19 cellular contexts compared by ENCODE assay signal in the genomic region with DNA sequence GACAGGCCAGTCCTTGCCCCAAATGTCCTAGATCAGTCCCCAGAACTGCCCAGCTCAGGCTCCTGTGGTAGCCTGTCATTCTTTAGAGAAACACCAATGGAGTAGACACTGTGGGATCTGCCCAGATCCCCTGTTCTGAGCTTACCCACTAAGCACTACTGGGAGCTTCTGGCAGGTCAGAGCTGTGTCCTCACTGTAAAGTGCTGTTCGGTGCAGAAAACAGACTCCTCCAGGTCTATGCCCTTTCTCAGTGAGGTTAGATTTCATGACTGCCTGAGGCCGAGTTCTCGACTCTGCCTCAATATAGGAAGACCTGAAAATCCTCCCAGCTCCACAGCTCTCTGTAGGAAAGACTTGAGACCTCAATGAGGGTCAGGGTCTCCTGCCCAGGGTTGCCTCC.
DNase-seq lines count a peak whose midpoint lies in the region; ATAC-seq and TF ChIP-seq lines count a peak whose summit lies in the region.
"Had no signal": no experiment of that assay in that cellular context is flagged by ENCODE, and none has a peak within 500 bp of the region (broad histone marks: within the 10 kb centered on the region; RNA-seq: fewer than 3 reads in every experiment).

No MANE protein-coding gene starts in this region.

- H3K27me3 Mint-ChIP-seq in activated T-cell treated with anti-CD3 and anti-CD28 coated beads, Interleukin-2, amount 50 U/mL, for 24 hours = no peaks in the 10 kb centered on the region
- H3K27me3 Mint-ChIP-seq in activated naive CD8-positive, alpha-beta T cell treated with anti-CD3 and anti-CD28 coated beads, Interleukin-2, amount 10 ng/mL, durations not matched to agents 7 days and 5 days = no peaks in the 10 kb centered on the region
- no peaks in the 10 kb centered on the region for H3K27me3 Mint-ChIP-seq in stimulated activated naive CD8-positive, alpha-beta T cell treated with anti-CD3 and anti-CD28 coated beads, Interleukin-15, amount 100 ng/mL, for 72 hours

- peak overlapping the region; percentile 65 for H3K4me2 ChIP-seq in Loucy (ENCODE audit: low read depth, low read length, poor library complexity, severe bottlenecking)
- H3K4me2 ChIP-seq: SK-N-SH had no signal

- no peak overlapping the region for H3K4me3 Mint-ChIP-seq in activated T-cell treated with anti-CD3 and anti-CD28 coated beads, Interleukin-2, amount 50 U/mL, for 24 hours
- peak overlapping the region; percentile 67 for H3K4me3 Mint-ChIP-seq in activated naive CD8-positive, alpha-beta T cell treated with anti-CD3 and anti-CD28 coated beads, Interleukin-2, amount 10 ng/mL, durations not matched to agents 7 days and 5 days
- peak overlapping the region in 1 of 2 donors; percentile 42 for H3K4me3 Mint-ChIP-seq in stimulated activated naive CD8-positive, alpha-beta T cell treated with anti-CD3 and anti-CD28 coated beads, Interleukin-15, amount 100 ng/mL, for 72 hours

- peak overlapping the region; percentile 85 for H3K27ac Mint-ChIP-seq in activated T-cell treated with anti-CD3 and anti-CD28 coated beads, Interleukin-2, amount 50 U/mL, for 24 hours
- H3K27ac Mint-ChIP-seq in activated naive CD8-positive, alpha-beta T cell treated with anti-CD3 and anti-CD28 coated beads, Interleukin-2, amount 10 ng/mL, durations not matched to agents 7 days and 5 days = peak overlapping the region; percentile 86
- peak overlapping the region; percentile 50 to 86 for H3K27ac Mint-ChIP-seq in stimulated activated naive CD8-positive, alpha-beta T cell treated with anti-CD3 and anti-CD28 coated beads, Interleukin-15, amount 100 ng/mL, for 72 hours

- peaks cover 3% of the 10 kb centered on the region; the same call in 1 of the 2 replicates for H3F3A ChIP-seq in Loucy (ENCODE audit: low read depth)

- no peak for TF ChIP-seq CTCF in Loucy (conservative IDR thresholded peaks at IDR 0.05; ENCODE audit: low read length)

- H3K9ac ChIP-seq in Loucy (ENCODE audit: low read depth, low read length, poor library complexity, severe bottlenecking) = no peak overlapping the region
- H3K9ac ChIP-seq: SK-N-SH had no signal

- H3K36me3 Mint-ChIP-seq in activated T-cell treated with anti-CD3 and anti-CD28 coated beads, Interleukin-2, amount 50 U/mL, for 24 hours (ENCODE audit: low read depth) = no peaks in the 10 kb centered on the region
- no peaks in the 10 kb centered on the region for H3K36me3 Mint-ChIP-seq in activated naive CD8-positive, alpha-beta T cell treated with anti-CD3 and anti-CD28 coated beads, Interleukin-2, amount 10 ng/mL, durations not matched to agents 7 days and 5 days

- H3K36me3 ChIP-seq in Loucy (ENCODE audit: insufficient read depth, low read length) = no peaks in the 10 kb centered on the region
- H3K36me3 ChIP-seq: thoracic aorta had no signal

- H3K4me1 ChIP-seq in Loucy (ENCODE audit: insufficient read depth, low read length, poor library complexity, severe bottlenecking) = peaks cover 77% of the 10 kb centered on the region
- H3K4me1 ChIP-seq: foreskin keratinocyte had no signal

- H3K4me3 ChIP-seq in Loucy (ENCODE audit: low read length, poor library complexity, severe bottlenecking) = peak overlapping the region; percentile 36
- H3K4me3 ChIP-seq: thoracic aorta had no signal

- no peak for DNase-seq in activated T-cell treated with anti-CD3 and anti-CD28 coated beads, Interleukin-2, amount 50 U/mL, for 24 hours
- no peak for DNase-seq in activated T-cell treated with anti-CD3 and anti-CD28 coated beads for 4 hours
- no peak for DNase-seq in activated naive CD8-positive, alpha-beta T cell treated with anti-CD3 and anti-CD28 coated beads, Interleukin-2, amount 10 ng/mL, durations not matched to agents 7 days and 5 days
- DNase-seq in stimulated activated naive CD8-positive, alpha-beta T cell treated with anti-CD3 and anti-CD28 coated beads, Interleukin-15, amount 100 ng/mL, for 72 hours = no peak
- no peak for DNase-seq in cerebellar cortex (ENCODE audit: low spot score)
- no peak for DNase-seq in COR-L47 (lab: John Stamatoyannopoulos, UW)
- DNase-seq: ACHN; activated effector memory CD4-positive, alpha-beta T cell treated with anti-CD3 and anti-CD28 coated beads, Interleukin-2, amount 50 U/mL, for 16 hours; cortex of kidney; EL; foreskin keratinocyte; hippocampal formation; mammary epithelial cell; NCI-H82; SK-N-SH; stimulated activated CD4-positive, alpha-beta T cell treated with anti-CD3 and anti-CD28 coated beads, Interleukin-4, amount 100 ng/mL, for 1 hour had no signal

- no peaks in the 10 kb centered on the region for H3K79me2 ChIP-seq in Loucy (ENCODE audit: insufficient read depth, low read length)

- H3K9me2 ChIP-seq in Loucy (replicated peaks; ENCODE audit: low read depth, low read length) = no peaks in the 10 kb centered on the region
- H3K9me2 ChIP-seq: SK-N-SH had no signal

- no peaks in the 10 kb centered on the region for H3K27me3 ChIP-seq in Loucy (ENCODE audit: insufficient read depth, low read length, poor library complexity, severe bottlenecking)

- H4K20me1 ChIP-seq in Loucy (ENCODE audit: insufficient read depth, low read length, poor library complexity, severe bottlenecking) = no peaks in the 10 kb centered on the region

- no peak for ATAC-seq in activated naive CD8-positive, alpha-beta T cell treated with anti-CD3 and anti-CD28 coated beads, Interleukin-2, amount 10 ng/mL, durations not matched to agents 7 days and 5 days (ENCODE audit: low read depth)
- ATAC-seq in stimulated activated naive CD8-positive, alpha-beta T cell treated with anti-CD3 and anti-CD28 coated beads, Interleukin-15, amount 100 ng/mL, for 72 hours = no peak
- ATAC-seq in GM19463 (IDR thresholded peaks at IDR 0.05; ENCODE audit: unreplicated experiment) = no peak
- ATAC-seq: foreskin keratinocyte had no signal

- peaks cover 93% of the 10 kb centered on the region for H3K4me1 Mint-ChIP-seq in activated T-cell treated with anti-CD3 and anti-CD28 coated beads, Interleukin-2, amount 50 U/mL, for 24 hours (ENCODE audit: low read depth)
- peaks cover 74% of the 10 kb centered on the region for H3K4me1 Mint-ChIP-seq in activated naive CD8-positive, alpha-beta T cell treated with anti-CD3 and anti-CD28 coated beads, Interleukin-2, amount 10 ng/mL, durations not matched to agents 7 days and 5 days
- peaks cover 89% of the 10 kb centered on the region for H3K4me1 Mint-ChIP-seq in stimulated activated naive CD8-positive, alpha-beta T cell treated with anti-CD3 and anti-CD28 coated beads, Interleukin-15, amount 100 ng/mL, for 72 hours

- H2AFZ ChIP-seq in Loucy (ENCODE audit: low read length) = no peak overlapping the region

- no peaks in the 10 kb centered on the region for H3K9me3 ChIP-seq in Loucy (ENCODE audit: insufficient read depth, low read depth, low read length)
- H3K9me3 ChIP-seq: SK-N-SH, thoracic aorta had no signal

- H3K9me3 Mint-ChIP-seq in activated T-cell treated with anti-CD3 and anti-CD28 coated beads, Interleukin-2, amount 50 U/mL, for 24 hours = no peaks in the 10 kb centered on the region
- H3K9me3 Mint-ChIP-seq in activated naive CD8-positive, alpha-beta T cell treated with anti-CD3 and anti-CD28 coated beads, Interleukin-2, amount 10 ng/mL, durations not matched to agents 7 days and 5 days = no peaks in the 10 kb centered on the region
- H3K9me3 Mint-ChIP-seq in stimulated activated naive CD8-positive, alpha-beta T cell treated with anti-CD3 and anti-CD28 coated beads, Interleukin-15, amount 100 ng/mL, for 72 hours = no peaks in the 10 kb centered on the region

- POLR2A ChIA-PET in activated naive CD8-positive, alpha-beta T cell treated with anti-CD3 and anti-CD28 coated beads, Interleukin-2, amount 10 ng/mL, durations not matched to agents 7 days and 5 days (lab: Charles Lee) = interaction anchor here (0.9 kb wide), 1 partner anchor 318 kb away, joined by 3 read pairs; no protein-coding TSS in a partner anchor
